31 cellular contexts compared by ENCODE assay signal in genomic region chr13:52387721-52388120, GRCh38. TPM values are rescaled to one million over a fixed set of nuclear protein-coding genes. Genes with fewer than 3 reads are reported as not detected.
DNase-seq lines count a peak whose midpoint lies in the region; TF ChIP-seq lines count a peak whose summit lies in the region.
"Had no signal": no experiment of that assay in that cellular context is flagged by ENCODE, and none has a peak within 500 bp of the region (broad histone marks: within the 10 kb centered on the region; RNA-seq: fewer than 3 reads in every experiment).

No MANE protein-coding gene starts in this region.

- no peak overlapping the region for H3K4me3 ChIP-seq in HEK293 (ENCODE audit: low read depth, low read length)
- H3K4me3 ChIP-seq: A549; BLaER1; BLaER1 treated with 17β-estradiol and CSF1 and Interleukin-3, amounts not matched to agents 10 nM and 100 nM had no signal

- no peaks in the 10 kb centered on the region for H3K9me3 ChIP-seq in HEK293 (ENCODE audit: control insufficient read depth, insufficient read depth, low read depth, low read length)
- H3K9me3 ChIP-seq: A549, BE2C, BLaER1, Caco-2 had no signal

- H3K4me1 Mint-ChIP-seq in endothelial cell (ENCODE audit: unreplicated experiment), result peaks cover 70% of the 10 kb centered on the region
- H3K4me1 Mint-ChIP-seq: B cell; CD14-positive monocyte; CD4-positive, alpha-beta memory T cell; CD4-positive, CD25-positive, alpha-beta regulatory T cell; CD8-positive, alpha-beta memory T cell had no signal

- TF ChIP-seq CTCF in HEK293 (tag by site-specific recombination; IDR thresholded peaks at IDR 0.05) (no peak), endothelial cell (IDR thresholded peaks at IDR 0.05; ENCODE audit: unreplicated experiment) (no peak)

- H3K4me1 ChIP-seq in HEK293 (ENCODE audit: control insufficient read depth, insufficient read depth, low read length), result no peaks in the 10 kb centered on the region
- H3K4me1 ChIP-seq: A549; BE2C; BLaER1; BLaER1 treated with 17β-estradiol and CSF1 and Interleukin-3, amounts not matched to agents 10 nM and 100 nM; Caco-2 had no signal

- H3K36me3 Mint-ChIP-seq in endothelial cell (ENCODE audit: low read depth, unreplicated experiment), result peaks cover 53% of the 10 kb centered on the region
- H3K36me3 Mint-ChIP-seq: CD14-positive monocyte; CD4-positive, alpha-beta memory T cell; CD8-positive, alpha-beta T cell had no signal

- no peak overlapping the region for H3K27ac Mint-ChIP-seq in endothelial cell (ENCODE audit: unreplicated experiment)
- H3K27ac Mint-ChIP-seq: B cell; CD14-positive monocyte; CD4-positive, alpha-beta memory T cell; CD4-positive, alpha-beta T cell; CD4-positive, CD25-positive, alpha-beta regulatory T cell; CD8-positive, alpha-beta memory T cell; CD8-positive, alpha-beta T cell had no signal

- H3K27me3 Mint-ChIP-seq in endothelial cell (ENCODE audit: unreplicated experiment), result peaks cover 9% of the 10 kb centered on the region
- H3K27me3 Mint-ChIP-seq: B cell; CD4-positive, alpha-beta memory T cell; CD4-positive, alpha-beta T cell had no signal

- CTCF ChIA-PET in HEK293 (lab: Yijun Ruan, JAX), result no interaction called here

- H3K27ac ChIP-seq in HEK293 (ENCODE audit: extremely low read depth, low read depth, low read length), result no peak overlapping the region
- H3K27ac ChIP-seq: 22Rv1; A549; BLaER1; BLaER1 treated with 17β-estradiol and CSF1 and Interleukin-3, amounts not matched to agents 10 nM and 100 nM; C4-2B had no signal

- DNase-seq in endothelial cell (ENCODE audit: low spot score) (no peak), cerebellar cortex (ENCODE audit: low spot score) (no peak), NCI-H748 treated with DMSO at 0.1 percent for 48 hours (lab: John Stamatoyannopoulos, UW) (no peak)
- DNase-seq: 8988T; ACHN; AML-193; BE2C; C1 segment of cervical spinal cord; Caco-2; Calu3; CD4-positive, alpha-beta memory T cell; CD4-positive, alpha-beta T cell; CD4-positive, CD25-positive, alpha-beta regulatory T cell; CD8-positive, alpha-beta memory T cell; CD8-positive, alpha-beta T cell; COR-L47; DMS 273 treated with DMSO at 0.1 percent for 48 hours; DMS153; DMS53; DMS79; DMS79 treated with DMSO at 0.1 percent for 48 hours; DND-41; EL had no signal

- POLR2A ChIA-PET in HEK293 (lab: Yijun Ruan, JAX), result no interaction called here

- no peaks in the 10 kb centered on the region for H3K36me3 ChIP-seq in HEK293 (ENCODE audit: control insufficient read depth in 2 of 2, insufficient read depth in 1 of 2, low read length in 2 of 2)
- H3K36me3 ChIP-seq: BE2C, BLaER1 had no signal

- peak overlapping the region; percentile 49 for H3K4me3 Mint-ChIP-seq in endothelial cell (ENCODE audit: unreplicated experiment)
- H3K4me3 Mint-ChIP-seq: B cell; CD14-positive monocyte; CD4-positive, alpha-beta memory T cell; CD4-positive, alpha-beta T cell; CD4-positive, CD25-positive, alpha-beta regulatory T cell; CD8-positive, alpha-beta memory T cell; CD8-positive, alpha-beta T cell had no signal

- no peaks in the 10 kb centered on the region for H3K9me3 Mint-ChIP-seq in endothelial cell (ENCODE audit: unreplicated experiment)
- H3K9me3 Mint-ChIP-seq: CD4-positive, alpha-beta memory T cell; CD4-positive, alpha-beta T cell; CD4-positive, CD25-positive, alpha-beta regulatory T cell; CD8-positive, alpha-beta T cell had no signal

TF ChIP-seq in HEK293, 187 proteins besides CTCF, POLR2A, EP300 and RAD21:
- TF ChIP-seq ZNF341 (tag by site-specific recombination; IDR thresholded peaks at IDR 0.05; ENCODE audit: low read depth) (no peak), ZNF558 (tag by site-specific recombination; IDR thresholded peaks at IDR 0.05) (peak; percentile 98)
TF ChIP-seq in HEK293: peak in this region for 1.

RNA-seq across cellular contexts. Expression of gene THSD1, which starts 18.3 kb away (rescaled TPM):
- 346 TPM for total RNA-seq in endothelial cell (ENCODE audit: unreplicated experiment)
